ENCODE assay signal across 8 cellular contexts in genomic region chr11:85627332-85627997, GRCh38. TPM values are rescaled to one million over a fixed set of nuclear protein-coding genes. Genes with fewer than 3 reads are reported as not detected.
DNase-seq lines count a peak whose midpoint lies in the region; TF ChIP-seq lines count a peak whose summit lies in the region.

Gene DLG2, minus strand, starts transcription at chr11:85627344.

- H3K9me2 ChIP-seq in DOHH2 (replicated peaks; ENCODE audit: control insufficient read depth, low read length) = no peaks in the 10 kb centered on the region

- no peak for TF ChIP-seq EP300 in stomach (IDR thresholded peaks at IDR 0.05)

- TF ChIP-seq CTCF in DOHH2 (IDR thresholded peaks at IDR 0.05; ENCODE audit: low read depth, low read length, poor library complexity, severe bottlenecking) = no peak
- TF ChIP-seq CTCF in HEK293 (tag by site-specific recombination; IDR thresholded peaks at IDR 0.05) = no peak
- TF ChIP-seq CTCF in colonic mucosa (IDR thresholded peaks at IDR 0.05) = no peak
- no peak for TF ChIP-seq CTCF in stomach (IDR thresholded peaks at IDR 0.05)

- peaks cover 19% of the 10 kb centered on the region for H3K36me3 ChIP-seq in DOHH2 (ENCODE audit: control insufficient read depth, low read length)
- H3K36me3 ChIP-seq in HEK293 (ENCODE audit: control insufficient read depth in 2 of 2, insufficient read depth in 1 of 2, low read length in 2 of 2) = peaks cover 3 to 14% of the 10 kb centered on the region in 2 experiments; a peak in 2 of 3 replicates
- no peaks in the 10 kb centered on the region for H3K36me3 ChIP-seq in colonic mucosa
- peaks cover 0 to 22% (median 11%) of the 10 kb centered on the region in 4 donors for H3K36me3 ChIP-seq in stomach

- H3K4me1 ChIP-seq in DOHH2 (ENCODE audit: control insufficient read depth, low read length) (peaks cover 31% of the 10 kb centered on the region), HEK293 (ENCODE audit: control insufficient read depth, insufficient read depth, low read length) (no peaks in the 10 kb centered on the region; the same call in 1 of the 2 replicates), colonic mucosa (peaks cover 6% of the 10 kb centered on the region), stomach (peaks cover 19 to 39% (median 32%) of the 10 kb centered on the region in 4 donors)

- H3K9me3 ChIP-seq in DOHH2 (ENCODE audit: control insufficient read depth, insufficient read depth, low read length) (no peaks in the 10 kb centered on the region), HEK293 (ENCODE audit: control insufficient read depth, insufficient read depth, low read depth, low read length) (no peaks in the 10 kb centered on the region), colonic mucosa (no peaks in the 10 kb centered on the region), stomach (no peaks in the 10 kb centered on the region)

- 0 to 1% (median 1%) methylated on average over 23 of the region's 23 CpGs for WGBS in stomach, 5 donors

- in situ Hi-C loops in SK-MEL-5 (cut with HindIII; ENCODE audit: low pct_unique_long_range_greater_than_20kb, low sequenced_read_pairs) = no loop called here

- peaks cover 4% of the 10 kb centered on the region; the same call in 1 of the 2 replicates for H3F3A ChIP-seq in DOHH2 (ENCODE audit: control insufficient read depth, insufficient read depth)

- H4K20me1 ChIP-seq in DOHH2 (ENCODE audit: control insufficient read depth, insufficient read depth, low read depth, low read length) = no peaks in the 10 kb centered on the region

- CTCF ChIA-PET in HEK293 (lab: Yijun Ruan, JAX) = interaction anchor here (0.6 kb wide), 1 partner anchor 732 kb away, joined by 3 read pairs; no protein-coding TSS in a partner anchor

- H3K79me2 ChIP-seq in DOHH2 (ENCODE audit: control insufficient read depth, low read length) = peaks cover 44% of the 10 kb centered on the region

- POLR2A ChIA-PET in HEK293 (lab: Yijun Ruan, JAX) = interaction anchor here (1.0 to 2.6 kb wide), 7 partner anchors 10 to 227 kb away, joined by 3 to 48 read pairs (median 5); partner anchors contain the start of genes CCDC83, CREBZF and TMEM126A

- peak within 1 kb of the TSS; percentile 41 for H3K27ac ChIP-seq in DOHH2 (ENCODE audit: low read depth, low read length)
- H3K27ac ChIP-seq in HEK293 (ENCODE audit: extremely low read depth, low read depth, low read length) = peak within 1 kb of the TSS; percentile 55
- H3K27ac ChIP-seq in colonic mucosa = peak within 1 kb of the TSS; percentile 85
- H3K27ac ChIP-seq in stomach = peak within 1 kb of the TSS; percentile 90 to 97 (median 95)

- H3K27me3 ChIP-seq in DOHH2 (ENCODE audit: control insufficient read depth, low read length) = no peaks in the 10 kb centered on the region
- H3K27me3 ChIP-seq in colonic mucosa = no peaks in the 10 kb centered on the region
- no peaks in the 10 kb centered on the region for H3K27me3 ChIP-seq in stomach

- peak within 1 kb of the TSS; percentile 93 for H3K4me2 ChIP-seq in DOHH2 (ENCODE audit: low read length)

- H3K9ac ChIP-seq in colonic mucosa (ENCODE audit: low read depth in 2 of 2, low read length in 2 of 2) = peak within 1 kb of the TSS; percentile 90 to 93

- intact Hi-C loops in colonic mucosa (cut with DNase I) = no loop called here
- intact Hi-C loops in stomach (cut with DNase I; ENCODE audit: low total_unique reads) = no loop called here

- DNase-seq in SK-MEL-5 (ENCODE audit: low read depth, low spot score) = peak; percentile 12
- DNase-seq in colonic mucosa = peak; percentile 39
- peak; percentile 48 for DNase-seq in left kidney (ENCODE audit: low read depth, low spot score)
- no peak for DNase-seq in stomach
- DNase-seq in NK-92 (lab: John Stamatoyannopoulos, UW; ENCODE audit: unreplicated experiment) = no peak
- DNase-seq in HuH-7.5 (ENCODE audit: low spot score) = no peak

- TF ChIP-seq POLR2A in stomach (IDR thresholded peaks at IDR 0.05) = no peak

- H3K4me3 ChIP-seq in DOHH2 (ENCODE audit: low read length) (peak within 1 kb of the TSS; percentile 97), HEK293 (ENCODE audit: low read depth, low read length) (peak within 1 kb of the TSS; percentile 74), colonic mucosa (peak within 1 kb of the TSS; percentile 58), stomach (peak within 1 kb of the TSS; percentile 73 to 85 (median 78))

TF ChIP-seq in HEK293, 187 proteins besides CTCF, POLR2A, EP300 and RAD21:
- TF ChIP-seq ZNF335 (tag by site-specific recombination; conservative IDR thresholded peaks at IDR 0.05) (peak; percentile 77), ZNF843 (tag by site-specific recombination; IDR thresholded peaks at IDR 0.05) (no peak), SCRT2 (tag by site-specific recombination; IDR thresholded peaks at IDR 0.05) (no peak), PRDM1 (tag by site-specific recombination; IDR thresholded peaks at IDR 0.05) (peak; percentile 94), HOXA7 (CRISPR knock-in tag; IDR thresholded peaks at IDR 0.05; ENCODE audit: borderline replicate concordance) (no peak), ZNF239 (tag by site-specific recombination; IDR thresholded peaks at IDR 0.05) (peak; percentile 90), MZF1 (tag by site-specific recombination; IDR thresholded peaks at IDR 0.05; ENCODE audit: borderline replicate concordance) (no peak), ZNF366 (tag by site-specific recombination; conservative IDR thresholded peaks at IDR 0.05) (peak; percentile 30; the same call in 1 of the 2 replicates), ZNF501 (tag by site-specific recombination; IDR thresholded peaks at IDR 0.05) (no peak)

RNA-seq across cellular contexts. Expression of gene DLG2, which starts in this region (rescaled TPM):
- total RNA-seq in SK-MEL-5 (2014; rRNA removed; shearing (Covaris generic)) = not detected in 2 replicates
- polyA plus RNA-seq in SK-MEL-5 (2015; cell fraction: cytosol; rRNA removed) = 0.13 and 0.20 TPM in 2 replicates
- 0.49 and 1.1 TPM in 2 replicates for polyA plus RNA-seq in SK-MEL-5 (2015; cell fraction: nucleus; rRNA removed)
- total RNA-seq in colonic mucosa (1 to 10 TPM; 1.4 to 3.3 TPM), stomach (10 to 100 TPM in 1 of 5 donors, 1 to 10 TPM in 4; 1.8 to 19.1 (median 4.3) TPM)
- polyA plus RNA-seq in stomach = 1 to 10 TPM; 1.3 to 4.1 (median 1.6) TPM

Comparison
In these comparisons a context has a peak if more than half of its experiments do, and no peak if none do; other contexts are left out.
1. H3K27ac ChIP-seq: peak in every context shown above with its lines; median percentile 95 in stomach; 85 in colonic mucosa; 55 in HEK293; 41 in DOHH2.
2. DNase-seq: peak in SK-MEL-5 (single experiment), colonic mucosa (single experiment) and left kidney (single experiment); none in stomach (single experiment), NK-92 (single experiment) and HuH-7.5 (single experiment).
3. Peak in every context shown above with its lines, with median percentiles within 50 percentile points of each other: H3K4me3 ChIP-seq.